ENCODE assay signal across 10 cellular contexts in the genomic region with DNA sequence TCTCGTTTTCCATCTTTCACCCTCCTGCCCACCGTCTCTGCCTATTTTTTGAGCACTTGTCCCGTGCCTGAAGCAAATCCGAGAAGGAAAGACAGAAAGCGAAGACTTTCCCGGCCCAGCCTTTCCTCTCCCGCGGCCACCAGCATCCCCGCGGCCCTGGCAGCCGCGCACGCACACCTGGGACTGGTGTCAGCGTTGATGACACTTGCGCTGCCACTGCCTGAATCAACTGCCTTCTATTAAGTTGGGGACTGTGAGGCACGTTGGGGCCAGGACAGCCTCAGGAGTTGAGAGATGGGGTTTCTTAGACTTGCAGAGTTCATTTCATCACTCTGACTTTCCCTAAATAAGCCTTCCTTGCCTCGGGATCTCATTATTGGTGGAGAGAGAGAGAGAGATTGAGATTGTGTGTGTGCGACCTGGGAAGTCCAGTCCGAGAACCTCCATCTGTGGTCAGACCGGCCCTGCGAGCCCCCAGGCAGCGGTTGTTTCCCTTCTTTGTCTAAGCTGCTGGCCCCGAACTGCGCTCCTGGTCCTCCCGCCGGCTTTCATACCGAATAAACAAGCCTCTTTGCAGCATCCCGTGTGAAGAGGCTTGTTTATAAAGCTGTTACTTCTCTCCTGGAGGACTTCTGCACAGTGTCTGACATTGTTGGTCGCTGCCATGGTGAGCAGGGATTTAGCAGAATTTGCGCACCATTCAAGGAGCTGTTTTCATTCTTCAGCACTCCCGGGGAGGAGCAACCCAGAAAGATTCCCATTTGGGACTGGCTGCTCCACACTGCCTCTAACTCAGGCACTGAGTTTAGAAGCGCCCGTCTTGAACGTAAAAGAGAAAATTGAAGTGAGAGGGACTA. TPM values are rescaled to one million over a fixed set of nuclear protein-coding genes. Genes with fewer than 3 reads are reported as not detected.
DNase-seq lines count a peak whose midpoint lies in the region; ATAC-seq and TF ChIP-seq lines count a peak whose summit lies in the region.
"Had no signal": no experiment of that assay in that cellular context is flagged by ENCODE, and none has a peak within 500 bp of the region (broad histone marks: within the 10 kb centered on the region; RNA-seq: fewer than 3 reads in every experiment).

No MANE protein-coding gene starts in this region.

- H3F3A ChIP-seq in smooth muscle cell (ENCODE audit: low read depth): no peaks in the 10 kb centered on the region

- intact Hi-C loops in activated CD8-positive, alpha-beta T cell treated with anti-CD3 and anti-CD28 coated beads for 36 hours (cut with micrococcal nuclease): no loop called here

- H3K27me3 Mint-ChIP-seq in activated CD8-positive, alpha-beta T cell treated with anti-CD3 and anti-CD28 coated beads for 36 hours: peaks cover 34% of the 10 kb centered on the region

- POLR2A ChIA-PET in HEK293 (lab: Yijun Ruan, JAX): no interaction called here
- POLR2A ChIA-PET in activated CD8-positive, alpha-beta T cell treated with anti-CD3 and anti-CD28 coated beads for 36 hours (lab: Charles Lee): no interaction called here

- no peaks in the 10 kb centered on the region for H3K9me3 ChIP-seq in HEK293 (ENCODE audit: control insufficient read depth, insufficient read depth, low read depth, low read length)
- H3K9me3 ChIP-seq in smooth muscle cell (replicated peaks; ENCODE audit: low read depth): no peaks in the 10 kb centered on the region

- H4K20me1 ChIP-seq in smooth muscle cell (ENCODE audit: low read depth): no peaks in the 10 kb centered on the region

- no peaks in the 10 kb centered on the region for H3K36me3 Mint-ChIP-seq in activated CD8-positive, alpha-beta T cell treated with anti-CD3 and anti-CD28 coated beads for 36 hours (ENCODE audit: low read depth)

- TF ChIP-seq CTCF in HEK293 (tag by site-specific recombination; IDR thresholded peaks at IDR 0.05) (no peak), astrocyte of the cerebellum (IDR thresholded peaks at IDR 0.05; ENCODE audit: low read depth, low read length, missing control alignments) (no peak), smooth muscle cell (IDR thresholded peaks at IDR 0.05; ENCODE audit: borderline replicate concordance, insufficient read depth, poor library complexity, severe bottlenecking) (no peak)
- no peak for TF ChIP-seq CTCF in activated CD8-positive, alpha-beta T cell treated with anti-CD3 and anti-CD28 coated beads for 36 hours (IDR thresholded peaks at IDR 0.05)

- ATAC-seq in activated CD8-positive, alpha-beta T cell treated with anti-CD3 and anti-CD28 coated beads for 36 hours: no peak
- ATAC-seq in GM18502 (IDR thresholded peaks at IDR 0.05; ENCODE audit: poor library complexity, unreplicated experiment): no peak

- H3K27ac ChIP-seq in HEK293 (ENCODE audit: extremely low read depth, low read depth, low read length): peak overlapping the region; percentile 11; the same call in 1 of the 2 replicates
- no peak overlapping the region for H3K27ac ChIP-seq in smooth muscle cell (ENCODE audit: low read depth)

- peaks cover 75% of the 10 kb centered on the region for H3K27me3 ChIP-seq in smooth muscle cell (ENCODE audit: low read depth)

- H3K9ac ChIP-seq in smooth muscle cell (ENCODE audit: low read depth): no peak overlapping the region

- peak overlapping the region; percentile 79 for H2AFZ ChIP-seq in smooth muscle cell (ENCODE audit: low read depth)

- DNase-seq in astrocyte of the cerebellum (ENCODE audit: low read depth) (no peak), iPS-NIHi11 (ENCODE audit: low spot score) (peak; percentile 11), smooth muscle cell (lab: John Stamatoyannopoulos, UW; ENCODE audit: unreplicated experiment) (no peak), SHP77 treated with DMSO at 0.1 percent for 48 hours (lab: John Stamatoyannopoulos, UW) (no peak), SW480 (ENCODE audit: low spot score) (no peak)
- no peak for DNase-seq in activated CD8-positive, alpha-beta T cell treated with anti-CD3 and anti-CD28 coated beads for 36 hours

- no peak overlapping the region for H3K27ac Mint-ChIP-seq in activated CD8-positive, alpha-beta T cell treated with anti-CD3 and anti-CD28 coated beads for 36 hours
- H3K27ac Mint-ChIP-seq: activated T-helper 1 cell treated with anti-CD3 and anti-CD28 coated beads, Interleukin-12 subunit alpha, Interleukin-12 subunit beta, Interleukin-2, Interleukin-4 antibody, amounts not matched to agents 30 ng/mL and 10 ng/mL and 1 ng/mL, durations not matched to agents 14 hours and 24 hours and 36 hours had no signal

- no peak overlapping the region for H3K4me3 Mint-ChIP-seq in activated CD8-positive, alpha-beta T cell treated with anti-CD3 and anti-CD28 coated beads for 36 hours
- H3K4me3 Mint-ChIP-seq: activated T-helper 1 cell treated with anti-CD3 and anti-CD28 coated beads, Interleukin-12 subunit alpha, Interleukin-12 subunit beta, Interleukin-2, Interleukin-4 antibody, amounts not matched to agents 30 ng/mL and 10 ng/mL and 1 ng/mL, durations not matched to agents 14 hours and 24 hours and 36 hours had no signal

- H3K9me3 Mint-ChIP-seq in activated CD8-positive, alpha-beta T cell treated with anti-CD3 and anti-CD28 coated beads for 36 hours: no peaks in the 10 kb centered on the region
- H3K9me3 Mint-ChIP-seq: activated T-helper 1 cell treated with anti-CD3 and anti-CD28 coated beads, Interleukin-12 subunit alpha, Interleukin-12 subunit beta, Interleukin-2, Interleukin-4 antibody, amounts not matched to agents 30 ng/mL and 10 ng/mL and 1 ng/mL, durations not matched to agents 14 hours and 24 hours and 36 hours had no signal

- no peaks in the 10 kb centered on the region for H3K36me3 ChIP-seq in HEK293 (ENCODE audit: control insufficient read depth in 2 of 2, insufficient read depth in 1 of 2, low read length in 2 of 2)
- no peaks in the 10 kb centered on the region for H3K36me3 ChIP-seq in smooth muscle cell (ENCODE audit: low read depth)

- H3K4me1 Mint-ChIP-seq in activated CD8-positive, alpha-beta T cell treated with anti-CD3 and anti-CD28 coated beads for 36 hours (ENCODE audit: low read depth): no peaks in the 10 kb centered on the region

- CTCF ChIA-PET in HEK293 (lab: Yijun Ruan, JAX): interaction anchor here (0.6 to 1.1 kb wide), 6 partner anchors 9 to 697 kb away, joined by 3 to 4 read pairs (median 3); no protein-coding TSS in a partner anchor
- CTCF ChIA-PET in activated CD8-positive, alpha-beta T cell treated with anti-CD3 and anti-CD28 coated beads for 36 hours (lab: Charles Lee): interaction anchor here (1.1 kb wide), 1 partner anchor 14 kb away, joined by 3 read pairs; no protein-coding TSS in a partner anchor

- no peaks in the 10 kb centered on the region for H3K79me2 ChIP-seq in smooth muscle cell (ENCODE audit: low read depth)

- H3K4me3 ChIP-seq in HEK293 (ENCODE audit: low read depth, low read length) (peak overlapping the region; percentile 4), astrocyte of the cerebellum (ENCODE audit: low read depth, low read length) (peak overlapping the region; percentile 24), smooth muscle cell (peak overlapping the region; percentile 42)

- H3K4me1 ChIP-seq in HEK293 (ENCODE audit: control insufficient read depth, insufficient read depth, low read length): 0 out of 2 replicates have a peak, but pooled peaks cover 2% of the 10 kb centered on the region
- H3K4me1 ChIP-seq in smooth muscle cell (ENCODE audit: low read depth): peaks cover 12% of the 10 kb centered on the region

- in situ Hi-C loops in astrocyte of the cerebellum (cut with HindIII; ENCODE audit: low sequenced_read_pairs): no loop called here

- peak overlapping the region; percentile 82 for H3K4me2 ChIP-seq in smooth muscle cell

- 14% methylated on average over 34 of the region's 34 CpGs for WGBS in smooth muscle cell (ENCODE audit: low lambda C conversion rate)

TF ChIP-seq in HEK293, 187 proteins besides CTCF, POLR2A, EP300 and RAD21 (continues in another document):
- TF ChIP-seq ZNF366 (tag by site-specific recombination; conservative IDR thresholded peaks at IDR 0.05) (0 out of 2 replicates have a peak, but pooled peaks have one; percentile 25), GLIS2 (tag by site-specific recombination; IDR thresholded peaks at IDR 0.05) (no peak), ZNF202 (tag by site-specific recombination; IDR thresholded peaks at IDR 0.05; ENCODE audit: borderline replicate concordance) (no peak), ZNF292 (tag by site-specific recombination; IDR thresholded peaks at IDR 0.05; ENCODE audit: borderline replicate concordance, low read depth) (no peak), ZNF473 (tag by site-specific recombination; IDR thresholded peaks at IDR 0.05) (no peak), ZBTB20 (tag by site-specific recombination; IDR thresholded peaks at IDR 0.05) (peak; percentile 30; the same call in 1 of the 2 replicates), ZNF335 (tag by site-specific recombination; conservative IDR thresholded peaks at IDR 0.05) (peak; percentile 74), ZNF157 (tag by site-specific recombination; IDR thresholded peaks at IDR 0.05) (no peak), PRDM1 (tag by site-specific recombination; IDR thresholded peaks at IDR 0.05) (peak; percentile 98), ZNF341 (tag by site-specific recombination; IDR thresholded peaks at IDR 0.05; ENCODE audit: low read depth) (peak; percentile 28; the same call in 1 of the 2 replicates)
- TF ChIP-seq, protein P1, sequence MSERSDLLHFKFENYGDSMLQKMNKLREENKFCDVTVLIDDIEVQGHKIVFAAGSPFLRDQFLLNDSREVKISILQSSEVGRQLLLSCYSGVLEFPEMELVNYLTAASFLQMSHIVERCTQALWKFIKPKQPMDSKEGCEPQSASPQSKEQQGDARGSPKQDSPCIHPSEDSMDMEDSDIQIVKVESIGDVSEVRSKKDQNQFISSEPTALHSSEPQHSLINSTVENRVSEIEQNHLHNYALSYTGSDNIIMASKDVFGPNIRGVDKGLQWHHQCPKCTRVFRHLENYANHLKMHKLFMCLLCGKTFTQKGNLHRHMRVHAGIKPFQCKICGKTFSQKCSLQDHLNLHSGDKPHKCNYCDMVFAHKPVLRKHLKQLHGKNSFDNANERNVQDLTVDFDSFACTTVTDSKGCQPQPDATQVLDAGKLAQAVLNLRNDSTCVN (tag by site-specific recombination; optimal IDR thresholded peaks at IDR 0.05): peak; percentile 50

RNA-seq across cellular contexts. Expression of a gene that starts 1.5 kb away (rescaled TPM):
- total RNA-seq in smooth muscle cell: 5.4 and 8.3 TPM in 2 replicates
- polyA plus RNA-seq in smooth muscle cell: 4.7 and 4.8 TPM in 2 replicates
- not detected for total RNA-seq in activated CD8-positive, alpha-beta T cell treated with anti-CD3 and anti-CD28 coated beads for 36 hours
- total RNA-seq: activated T-helper 1 cell treated with anti-CD3 and anti-CD28 coated beads, Interleukin-12 subunit alpha, Interleukin-12 subunit beta, Interleukin-2, Interleukin-4 antibody, amounts not matched to agents 30 ng/mL and 10 ng/mL and 1 ng/mL, durations not matched to agents 14 hours and 24 hours and 36 hours; SK-MEL-5 had no signal
